8 cellular contexts compared by ENCODE assay signal in the genomic region with DNA sequence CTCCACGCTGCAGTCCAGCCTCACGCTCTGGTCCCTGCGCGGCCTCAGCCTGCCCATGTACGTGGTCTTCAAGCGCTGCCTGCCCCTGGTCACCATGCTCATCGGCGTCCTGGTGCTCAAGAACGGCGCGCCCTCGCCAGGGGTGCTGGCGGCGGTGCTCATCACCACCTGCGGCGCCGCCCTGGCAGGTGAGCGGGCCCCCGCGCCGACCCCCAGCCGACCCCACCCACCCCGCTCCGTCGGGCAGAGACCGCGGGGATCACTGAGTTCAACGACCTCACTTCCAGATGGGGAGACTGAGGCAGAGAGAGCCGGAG. TPM values are rescaled to one million over a fixed set of nuclear protein-coding genes. Genes with fewer than 3 reads are reported as not detected.
DNase-seq lines count a peak whose midpoint lies in the region; ATAC-seq and TF ChIP-seq lines count a peak whose summit lies in the region.

No MANE protein-coding gene starts in this region.

- H3K4me1 ChIP-seq in iPS DF 6.9 (ENCODE audit: control insufficient read depth, insufficient read depth, low read length) (peaks cover 4% of the 10 kb centered on the region), prostate gland (replicated peaks) (peaks cover 11% of the 10 kb centered on the region)

- peak; percentile 20 for DNase-seq in NCI-H345 (lab: John Stamatoyannopoulos, UW)
- DNase-seq in NCI-H345 treated with DMSO at 0.1 percent for 48 hours (lab: John Stamatoyannopoulos, UW; ENCODE audit: unreplicated experiment) = no peak
- peak; percentile 26 to 36 for DNase-seq in activated T-cell treated with anti-CD3 and anti-CD28 coated beads, Interleukin-2, amount 50 U/mL, for 72 hours
- no peak for DNase-seq in iPS DF 6.9 (ENCODE audit: low read depth, low spot score)
- no peak for DNase-seq in stimulated activated naive B cell treated with anti-CD40 and anti-IgM and Interleukin-4, amounts not matched to agents 10 μg/mL and 1 μg/mL and 100 μg/mL, for 72 hours
- DNase-seq in prostate gland (ENCODE audit: low spot score) = no peak
- no peak for DNase-seq in ecto neural progenitor cell (ENCODE audit: low spot score)
- no peak for DNase-seq in dedifferentiated amniotic fluid mesenchymal stem cell (ENCODE audit: extremely low spot score)

- H3K27me3 Mint-ChIP-seq in activated T-cell treated with anti-CD3 and anti-CD28 coated beads, Interleukin-2, amount 50 U/mL, for 72 hours (ENCODE audit: low read depth) = peaks cover 54% of the 10 kb centered on the region
- peaks cover 46 to 56% of the 10 kb centered on the region in 2 donors for H3K27me3 Mint-ChIP-seq in stimulated activated naive B cell treated with anti-CD40 and anti-IgM and Interleukin-4, amounts not matched to agents 10 μg/mL and 1 μg/mL and 100 μg/mL, for 72 hours

- TF ChIP-seq CTCF in prostate gland (IDR thresholded peaks at IDR 0.05) = no peak

- intact Hi-C loops in prostate gland (cut with DNase I) = no loop called here

- peak; percentile 37 to 46 for ATAC-seq in activated T-cell treated with anti-CD3 and anti-CD28 coated beads, Interleukin-2, amount 50 U/mL, for 72 hours (replicated peaks in 1 of 2)
- peak; percentile 34 to 36 for ATAC-seq in stimulated activated naive B cell treated with anti-CD40 and anti-IgM and Interleukin-4, amounts not matched to agents 10 μg/mL and 1 μg/mL and 100 μg/mL, for 72 hours (replicated peaks)

- H3K27me3 ChIP-seq in iPS DF 6.9 (ENCODE audit: control insufficient read depth, insufficient read depth, low read length) (peaks cover 32% of the 10 kb centered on the region), prostate gland (replicated peaks; ENCODE audit: insufficient read depth) (peaks cover 16% of the 10 kb centered on the region)

- H3K4me1 Mint-ChIP-seq in activated T-cell treated with anti-CD3 and anti-CD28 coated beads, Interleukin-2, amount 50 U/mL, for 72 hours (ENCODE audit: low read depth) = peaks cover 24% of the 10 kb centered on the region
- H3K4me1 Mint-ChIP-seq in stimulated activated naive B cell treated with anti-CD40 and anti-IgM and Interleukin-4, amounts not matched to agents 10 μg/mL and 1 μg/mL and 100 μg/mL, for 72 hours = peaks cover 15 to 39% of the 10 kb centered on the region in 2 donors

- H3K27ac ChIP-seq in iPS DF 6.9 (ENCODE audit: low read length) = no peak overlapping the region
- H3K27ac ChIP-seq in prostate gland = no peak overlapping the region

- H3K36me3 ChIP-seq in iPS DF 6.9 (ENCODE audit: control insufficient read depth, insufficient read depth, low read length) (no peaks in the 10 kb centered on the region; the same call in 1 of the 2 replicates), prostate gland (no peaks in the 10 kb centered on the region)

- no peaks in the 10 kb centered on the region for H3K9me3 Mint-ChIP-seq in activated T-cell treated with anti-CD3 and anti-CD28 coated beads, Interleukin-2, amount 50 U/mL, for 72 hours
- no peaks in the 10 kb centered on the region for H3K9me3 Mint-ChIP-seq in stimulated activated naive B cell treated with anti-CD40 and anti-IgM and Interleukin-4, amounts not matched to agents 10 μg/mL and 1 μg/mL and 100 μg/mL, for 72 hours

- H3K9me3 ChIP-seq in iPS DF 6.9 (ENCODE audit: control insufficient read depth, insufficient read depth, low read length) (no peaks in the 10 kb centered on the region), prostate gland (no peaks in the 10 kb centered on the region)

- no CpG with 5 or more reads among the region's 29 CpGs for WGBS in iPS DF 6.9 (ENCODE audit: insufficient coverage, insufficient read length)
- WGBS in prostate gland = under 1% methylated on average over 29 of the region's 29 CpGs

- TF ChIP-seq POLR2A in prostate gland (IDR thresholded peaks at IDR 0.05) = no peak

- H3K4me3 ChIP-seq in iPS DF 6.9 (ENCODE audit: low read length) (peak overlapping the region; percentile 32; the same call in 1 of the 2 replicates), prostate gland (peak overlapping the region in 1 of 2 donors; percentile 35)

- H3K27ac Mint-ChIP-seq in activated T-cell treated with anti-CD3 and anti-CD28 coated beads, Interleukin-2, amount 50 U/mL, for 72 hours = no peak overlapping the region
- H3K27ac Mint-ChIP-seq in stimulated activated naive B cell treated with anti-CD40 and anti-IgM and Interleukin-4, amounts not matched to agents 10 μg/mL and 1 μg/mL and 100 μg/mL, for 72 hours = peak overlapping the region; percentile 77

- H3K36me3 Mint-ChIP-seq in activated T-cell treated with anti-CD3 and anti-CD28 coated beads, Interleukin-2, amount 50 U/mL, for 72 hours (ENCODE audit: insufficient read depth in 2 of 2) = peaks cover 1 to 2% of the 10 kb centered on the region in 2 donors
- peaks cover 1 to 5% of the 10 kb centered on the region in 2 donors for H3K36me3 Mint-ChIP-seq in stimulated activated naive B cell treated with anti-CD40 and anti-IgM and Interleukin-4, amounts not matched to agents 10 μg/mL and 1 μg/mL and 100 μg/mL, for 72 hours

- H3K4me3 Mint-ChIP-seq in activated T-cell treated with anti-CD3 and anti-CD28 coated beads, Interleukin-2, amount 50 U/mL, for 72 hours = peak overlapping the region; percentile 90 to 93
- H3K4me3 Mint-ChIP-seq in stimulated activated naive B cell treated with anti-CD40 and anti-IgM and Interleukin-4, amounts not matched to agents 10 μg/mL and 1 μg/mL and 100 μg/mL, for 72 hours = peak overlapping the region; percentile 88 to 89

RNA-seq across cellular contexts. Expression of gene SLC35D3, which starts 0.5 kb away (rescaled TPM):
- not detected for total RNA-seq in activated T-cell treated with anti-CD3 and anti-CD28 coated beads, Interleukin-2, amount 50 U/mL, for 72 hours
- total RNA-seq in prostate gland = under 1 TPM in 1 of 2 donors, not detected in 1; 0.23 TPM

Comparison
In these comparisons a context has a peak if more than half of its experiments do, and no peak if none do; other contexts are left out.
1. DNase-seq: peak in NCI-H345 (single experiment) and activated T-cell treated with anti-CD3 and anti-CD28 coated beads, Interleukin-2, amount 50 U/mL, for 72 hours (2 of 2); none in NCI-H345 treated with DMSO at 0.1 percent for 48 hours (single experiment), iPS DF 6.9 (single experiment), stimulated activated naive B cell treated with anti-CD40 and anti-IgM and Interleukin-4, amounts not matched to agents 10 μg/mL and 1 μg/mL and 100 μg/mL, for 72 hours (single experiment), prostate gland (single experiment), ecto neural progenitor cell (single experiment) and dedifferentiated amniotic fluid mesenchymal stem cell (single experiment).